ENCODE assay signal across 14 cellular contexts in genomic region chr3:23760325-23760724, GRCh38. TPM values are rescaled to one million over a fixed set of nuclear protein-coding genes. Genes with fewer than 3 reads are reported as not detected.
A peak's percentile ranks its signal among the peaks of the same experiment; 100 is the strongest.
DNase-seq lines count a peak whose midpoint lies in the region; ATAC-seq and TF ChIP-seq lines count a peak whose summit lies in the region.
"Had no signal": no experiment of that assay in that cellular context is flagged by ENCODE, and none has a peak within 500 bp of the region (broad histone marks: within the 10 kb centered on the region; RNA-seq: fewer than 3 reads in every experiment).

No MANE protein-coding gene starts in this region.

- intact Hi-C loops in colonic mucosa (cut with DNase I) = no loop called here

- no peaks in the 10 kb centered on the region for H3K9me3 ChIP-seq in colonic mucosa
- H3K9me3 ChIP-seq: heart left ventricle had no signal

- TF ChIP-seq CTCF in GM23338 (conservative IDR thresholded peaks at IDR 0.05; ENCODE audit: low read depth in 2 of 2) (no peak), colonic mucosa (IDR thresholded peaks at IDR 0.05) (no peak)

- H3K9me2 ChIP-seq in GM23338 (ENCODE audit: insufficient read depth) = no peaks in the 10 kb centered on the region

- H3K36me3 Mint-ChIP-seq in GM23338 (ENCODE audit: low read depth) = no peaks in the 10 kb centered on the region
- H3K36me3 Mint-ChIP-seq in natural killer cell treated with Interleukin-12 subunit alpha and Interleukin-12 subunit beta and Interleukin-15 and Interleukin-18, amount 100 ng/mL, for 72 hours = no peaks in the 10 kb centered on the region
- H3K36me3 Mint-ChIP-seq in activated CD8-positive, alpha-beta memory T cell treated with anti-CD3 and anti-CD28 coated beads, Interleukin-2, amount 10 ng/mL, durations not matched to agents 7 days and 5 days = no peaks in the 10 kb centered on the region
- H3K36me3 Mint-ChIP-seq: mesothelial cell of epicardium had no signal

- no peaks in the 10 kb centered on the region for H3K9me3 Mint-ChIP-seq in GM23338
- no peaks in the 10 kb centered on the region for H3K9me3 Mint-ChIP-seq in natural killer cell treated with Interleukin-12 subunit alpha and Interleukin-12 subunit beta and Interleukin-15 and Interleukin-18, amount 100 ng/mL, for 72 hours
- no peaks in the 10 kb centered on the region for H3K9me3 Mint-ChIP-seq in activated CD8-positive, alpha-beta memory T cell treated with anti-CD3 and anti-CD28 coated beads, Interleukin-2, amount 10 ng/mL, durations not matched to agents 7 days and 5 days (ENCODE audit: low read depth)
- H3K9me3 Mint-ChIP-seq: mesothelial cell of epicardium had no signal

- H3K27ac ChIP-seq in GM23338 (ENCODE audit: low read depth) (no peak overlapping the region), colonic mucosa (no peak overlapping the region)
- H3K27ac ChIP-seq: heart left ventricle had no signal

- H3K79me2 ChIP-seq in GM23338 (replicated peaks; ENCODE audit: insufficient read depth) = no peaks in the 10 kb centered on the region

- H4K20me1 ChIP-seq in GM23338 (replicated peaks; ENCODE audit: insufficient read depth) = no peaks in the 10 kb centered on the region

- peaks cover 6% of the 10 kb centered on the region for H3K27me3 Mint-ChIP-seq in GM23338 (ENCODE audit: insufficient read depth, low read depth, poor library complexity)
- no peaks in the 10 kb centered on the region for H3K27me3 Mint-ChIP-seq in natural killer cell treated with Interleukin-12 subunit alpha and Interleukin-12 subunit beta and Interleukin-15 and Interleukin-18, amount 100 ng/mL, for 72 hours
- H3K27me3 Mint-ChIP-seq in activated CD8-positive, alpha-beta memory T cell treated with anti-CD3 and anti-CD28 coated beads, Interleukin-2, amount 10 ng/mL, durations not matched to agents 7 days and 5 days = peaks cover 35% of the 10 kb centered on the region

- peak; percentile 38 for ATAC-seq in GM18873 (IDR thresholded peaks at IDR 0.05; ENCODE audit: low FRiP score, unreplicated experiment)
- no peak; the same call in 2 of the 3 replicates for ATAC-seq in GM23338
- ATAC-seq in natural killer cell treated with Interleukin-12 subunit alpha and Interleukin-12 subunit beta and Interleukin-15 and Interleukin-18, amount 100 ng/mL, for 72 hours = peak in 1 of 2 donors; percentile 29
- ATAC-seq in activated CD8-positive, alpha-beta memory T cell treated with anti-CD3 and anti-CD28 coated beads, Interleukin-2, amount 10 ng/mL, durations not matched to agents 7 days and 5 days = no peak
- ATAC-seq: heart left ventricle, right cardiac atrium had no signal

- H3K4me1 ChIP-seq in GM23338 (ENCODE audit: insufficient read depth) (peaks cover 49% of the 10 kb centered on the region), colonic mucosa (no peaks in the 10 kb centered on the region)

- H2AFZ ChIP-seq in GM23338 = peak overlapping the region; percentile 83; the same call in 1 of the 2 replicates

- no peak overlapping the region; the same call in 1 of the 2 replicates for H3K27ac Mint-ChIP-seq in GM23338
- H3K27ac Mint-ChIP-seq in natural killer cell treated with Interleukin-12 subunit alpha and Interleukin-12 subunit beta and Interleukin-15 and Interleukin-18, amount 100 ng/mL, for 72 hours = peak overlapping the region; percentile 62 to 77
- no peak overlapping the region for H3K27ac Mint-ChIP-seq in activated CD8-positive, alpha-beta memory T cell treated with anti-CD3 and anti-CD28 coated beads, Interleukin-2, amount 10 ng/mL, durations not matched to agents 7 days and 5 days
- H3K27ac Mint-ChIP-seq: mesothelial cell of epicardium had no signal

- H3K36me3 ChIP-seq in GM23338 (ENCODE audit: insufficient read depth) = no peaks in the 10 kb centered on the region
- H3K36me3 ChIP-seq in colonic mucosa = no peaks in the 10 kb centered on the region
- H3K36me3 ChIP-seq: heart left ventricle had no signal

- no peak for DNase-seq in GM23338 (ENCODE audit: low spot score)
- DNase-seq in NAMALWA (ENCODE audit: low spot score) = peak; percentile 72
- DNase-seq in natural killer cell treated with Interleukin-12 subunit alpha and Interleukin-12 subunit beta and Interleukin-15 and Interleukin-18, amount 100 ng/mL, for 72 hours (ENCODE audit: low spot score) = no peak
- no peak for DNase-seq in activated CD8-positive, alpha-beta memory T cell treated with anti-CD3 and anti-CD28 coated beads, Interleukin-2, amount 10 ng/mL, durations not matched to agents 7 days and 5 days
- DNase-seq in OCI-M1 (lab: John Stamatoyannopoulos, UW) = no peak
- no peak for DNase-seq in colonic mucosa
- DNase-seq in central memory CD4-positive, alpha-beta T cell = no peak
- DNase-seq: activated naive CD4-positive, alpha-beta T cell; DMS153; heart left ventricle; NCI-H187 treated with DMSO at 0.1 percent for 48 hours; right cardiac atrium had no signal

- H3F3A ChIP-seq in GM23338 (replicated peaks; ENCODE audit: low read depth) = peaks cover 6% of the 10 kb centered on the region; the same call in 1 of the 2 replicates

- CTCF ChIA-PET in activated CD8-positive, alpha-beta memory T cell treated with anti-CD3 and anti-CD28 coated beads, Interleukin-2, amount 10 ng/mL, durations not matched to agents 7 days and 5 days (lab: Charles Lee) = interaction anchor here (1.2 to 1.5 kb wide), 3 partner anchors 10 to 29 kb away, joined by 3 to 4 read pairs (median 3); no protein-coding TSS in a partner anchor

- H3K4me1 Mint-ChIP-seq in GM23338 = peaks cover 42% of the 10 kb centered on the region
- H3K4me1 Mint-ChIP-seq in natural killer cell treated with Interleukin-12 subunit alpha and Interleukin-12 subunit beta and Interleukin-15 and Interleukin-18, amount 100 ng/mL, for 72 hours (ENCODE audit: low read depth in 2 of 2) = peaks cover 46 to 47% of the 10 kb centered on the region in 2 donors
- peaks cover 31% of the 10 kb centered on the region for H3K4me1 Mint-ChIP-seq in activated CD8-positive, alpha-beta memory T cell treated with anti-CD3 and anti-CD28 coated beads, Interleukin-2, amount 10 ng/mL, durations not matched to agents 7 days and 5 days

- H3K27me3 ChIP-seq in GM23338 (ENCODE audit: insufficient read depth) = no peaks in the 10 kb centered on the region
- no peaks in the 10 kb centered on the region for H3K27me3 ChIP-seq in colonic mucosa
- H3K27me3 ChIP-seq: heart left ventricle had no signal

- no peak overlapping the region for H3K4me3 Mint-ChIP-seq in GM23338
- peak overlapping the region; percentile 57 for H3K4me3 Mint-ChIP-seq in natural killer cell treated with Interleukin-12 subunit alpha and Interleukin-12 subunit beta and Interleukin-15 and Interleukin-18, amount 100 ng/mL, for 72 hours
- H3K4me3 Mint-ChIP-seq in activated CD8-positive, alpha-beta memory T cell treated with anti-CD3 and anti-CD28 coated beads, Interleukin-2, amount 10 ng/mL, durations not matched to agents 7 days and 5 days = no peak overlapping the region
- H3K4me3 Mint-ChIP-seq: mesothelial cell of epicardium had no signal

- H3K4me2 ChIP-seq in GM23338 = peak overlapping the region; percentile 69

- H3K9ac ChIP-seq in colonic mucosa (ENCODE audit: low read depth in 2 of 2, low read length in 2 of 2) = no peak overlapping the region

- H3K4me3 ChIP-seq in GM23338 (no peak overlapping the region), colonic mucosa (no peak overlapping the region)
- H3K4me3 ChIP-seq: heart left ventricle had no signal

TF ChIP-seq in GM23338, 12 proteins besides CTCF, POLR2A, EP300 and RAD21 (continues in another document):
- TF ChIP-seq ETS1 (IDR thresholded peaks at IDR 0.05) (no peak), CREB1 (CRISPR knock-in tag; IDR thresholded peaks at IDR 0.05; ENCODE audit: low read depth) (no peak), POLR2AphosphoS5 (IDR thresholded peaks at IDR 0.05; ENCODE audit: low read depth) (no peak)

RNA-seq across cellular contexts. Expression of gene UBE2E1, which starts 45.4 kb away (rescaled TPM):
- total RNA-seq in GM23338 (2014; rRNA removed; shearing (Covaris generic)) = 113 and 120 TPM in 2 replicates
- 39.9 and 41.5 TPM in 2 replicates for polyA plus RNA-seq in GM23338 (2016; fragmentation: Nextera tagmentation; extraction: Ambion mirVana)
- 10 to 100 TPM; 56.5 to 68.5 TPM for total RNA-seq in natural killer cell treated with Interleukin-12 subunit alpha and Interleukin-12 subunit beta and Interleukin-15 and Interleukin-18, amount 100 ng/mL, for 72 hours
- 10 to 100 TPM; 55.6 to 58.5 TPM for total RNA-seq in activated CD8-positive, alpha-beta memory T cell treated with anti-CD3 and anti-CD28 coated beads, Interleukin-2, amount 10 ng/mL, durations not matched to agents 7 days and 5 days
- total RNA-seq in colonic mucosa = 10 to 100 TPM; 68.6 to 81.7 TPM

Comparison
In these comparisons a context has a peak if more than half of its experiments do, and no peak if none do; other contexts are left out.
1. H3K27ac Mint-ChIP-seq: peak in natural killer cell treated with Interleukin-12 subunit alpha and Interleukin-12 subunit beta and Interleukin-15 and Interleukin-18, amount 100 ng/mL, for 72 hours (2 of 2); none in GM23338 (single experiment) and activated CD8-positive, alpha-beta memory T cell treated with anti-CD3 and anti-CD28 coated beads, Interleukin-2, amount 10 ng/mL, durations not matched to agents 7 days and 5 days (single experiment).